Comparison of ENCODE assay signal across 10 cellular contexts in the genomic region with DNA sequence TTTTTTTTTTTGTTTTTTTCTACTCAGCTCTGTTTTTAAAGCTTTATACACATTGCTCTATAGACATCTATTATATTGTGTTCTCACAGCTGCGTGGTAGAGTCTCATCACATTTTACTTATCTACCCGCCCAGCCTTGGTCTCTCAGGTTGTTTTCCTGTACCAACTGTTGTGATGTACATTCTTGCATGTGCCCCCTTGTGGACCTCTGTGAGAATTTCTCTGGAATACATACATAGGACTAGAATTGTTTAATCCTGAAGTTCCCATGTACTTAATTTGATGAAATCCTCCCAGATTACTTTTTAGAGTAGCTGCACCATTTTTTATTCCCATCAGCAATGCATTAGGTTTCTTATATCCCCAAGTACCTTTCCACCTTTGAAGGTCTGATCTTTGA. TPM values are rescaled to one million over a fixed set of nuclear protein-coding genes. Genes with fewer than 3 reads are reported as not detected.
A peak's percentile ranks its signal among the peaks of the same experiment; 100 is the strongest.
DNase-seq lines count a peak whose midpoint lies in the region; ATAC-seq and TF ChIP-seq lines count a peak whose summit lies in the region.
"Had no signal": no experiment of that assay in that cellular context is flagged by ENCODE, and none has a peak within 500 bp of the region (broad histone marks: within the 10 kb centered on the region; RNA-seq: fewer than 3 reads in every experiment).

No MANE protein-coding gene starts in this region.

- H3K36me3 ChIP-seq in thyroid gland (no peaks in the 10 kb centered on the region), tibial nerve (no peaks in the 10 kb centered on the region)

- ATAC-seq in GM21786 (IDR thresholded peaks at IDR 0.05; ENCODE audit: unreplicated experiment): peak; percentile 52
- no peak for ATAC-seq in GM18909 (IDR thresholded peaks at IDR 0.05; ENCODE audit: poor library complexity, unreplicated experiment)
- no peak for ATAC-seq in HG03045 (IDR thresholded peaks at IDR 0.05; ENCODE audit: unreplicated experiment)

- H3K4me1 ChIP-seq in thyroid gland (no peaks in the 10 kb centered on the region), tibial nerve (peaks cover 0 to 5% (median 0%) of the 10 kb centered on the region in 4 donors)

- DNase-seq in AG20443 (ENCODE audit: low spot score) (peak; percentile 20), NCI-H748 treated with DMSO at 0.1 percent for 48 hours (lab: John Stamatoyannopoulos, UW) (peak; percentile 14), erythroblast (lab: John Stamatoyannopoulos, UW) (peak; percentile 30 to 34), thyroid gland (peak; percentile 44 to 45), tibial nerve (ENCODE audit: low spot score in 2 of 2) (no peak)

- TF ChIP-seq CTCF in thyroid gland (IDR thresholded peaks at IDR 0.05): peak in 5 of 6 experiments; percentile 9 to 72 (median 47)
- peak in 1 of 5 experiments; percentile 30 for TF ChIP-seq CTCF in tibial nerve (IDR thresholded peaks at IDR 0.05)

- H3K27me3 ChIP-seq in thyroid gland (no peaks in the 10 kb centered on the region), tibial nerve (no peaks in the 10 kb centered on the region)

- intact Hi-C loops in thyroid gland (cut with DNase I): loop anchor here (5.0 kb wide), 1 partner anchor 280 kb away; no protein-coding TSS in a partner anchor

- 39 to 45% methylated on average over 2 of the region's 2 CpGs for WGBS in thyroid gland, 2 donors
- WGBS in tibial nerve, 2 donors: 60 to 66% methylated on average over 2 of the region's 2 CpGs

- H3K27ac ChIP-seq in thyroid gland: no peak overlapping the region
- H3K27ac ChIP-seq in tibial nerve: no peak overlapping the region

- no peak for TF ChIP-seq EP300 in tibial nerve (IDR thresholded peaks at IDR 0.05)

- no peak for TF ChIP-seq POLR2A in erythroblast (IDR thresholded peaks at IDR 0.05; ENCODE audit: low read length)
- TF ChIP-seq POLR2A in thyroid gland (IDR thresholded peaks at IDR 0.05): no peak
- TF ChIP-seq POLR2A in tibial nerve (IDR thresholded peaks at IDR 0.05): no peak

- H3K9me3 ChIP-seq in thyroid gland (no peaks in the 10 kb centered on the region), tibial nerve (no peaks in the 10 kb centered on the region)

- H3K4me3 ChIP-seq in thyroid gland (replicated peaks in 1 of 3) (no peak overlapping the region), tibial nerve (no peak overlapping the region)

RNA-seq across cellular contexts. Expression of gene TINAG, which starts 40.4 kb away (rescaled TPM):
- not detected for total RNA-seq in thyroid gland
- under 1 TPM in 1 of 4 donors, not detected in 3; 0.22 TPM for total RNA-seq in tibial nerve
- total RNA-seq: glomerular endothelial cell, subcutaneous adipose tissue had no signal

Comparison
In these comparisons a context has a peak if more than half of its experiments do, and no peak if none do; other contexts are left out.
1. DNase-seq: peak in AG20443 (single experiment), NCI-H748 treated with DMSO at 0.1 percent for 48 hours (single experiment), erythroblast (2 of 2) and thyroid gland (2 of 2); none in tibial nerve (0 of 2).